Comparison of ENCODE assay signal across 9 cellular contexts in the genomic region with DNA sequence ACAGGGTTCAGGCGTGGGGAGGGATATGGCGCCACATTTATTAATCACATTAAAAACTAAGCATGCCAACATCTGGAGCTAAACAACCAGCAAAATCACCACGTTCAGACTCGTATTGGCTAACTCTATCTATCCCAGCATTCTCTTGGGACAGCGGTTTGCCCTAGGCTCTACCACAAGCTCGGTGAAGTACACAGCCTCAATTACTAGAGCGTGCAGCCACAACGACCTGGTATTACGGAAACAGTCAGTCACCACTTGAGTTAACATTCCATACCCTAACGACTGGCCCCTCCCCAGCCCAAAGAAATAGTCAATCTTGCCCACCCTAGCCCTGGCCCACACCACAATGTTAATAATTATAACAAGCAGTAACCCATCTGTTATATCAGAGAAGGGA. TPM values are rescaled to one million over a fixed set of nuclear protein-coding genes. Genes with fewer than 3 reads are reported as not detected.
DNase-seq lines count a peak whose midpoint lies in the region; ATAC-seq, FAIRE-seq and TF ChIP-seq lines count a peak whose summit lies in the region.
"Had no signal": no experiment of that assay in that cellular context is flagged by ENCODE, and none has a peak within 500 bp of the region (broad histone marks: within the 10 kb centered on the region; RNA-seq: fewer than 3 reads in every experiment).

No MANE protein-coding gene starts in this region.

- intact Hi-C loops in right cardiac atrium (cut with DNase I) = loop anchor here in 3 of 4 donors (10.0 kb wide), 3 partner anchors 85 to 165 kb away; no protein-coding TSS in a partner anchor

- H3K27ac Mint-ChIP-seq in astrocyte (ENCODE audit: unreplicated experiment) (no peak overlapping the region), type B pancreatic cell (no peak overlapping the region)

- no peaks in the 10 kb centered on the region for H3K9me3 Mint-ChIP-seq in astrocyte (ENCODE audit: unreplicated experiment)
- no peaks in the 10 kb centered on the region for H3K9me3 Mint-ChIP-seq in type B pancreatic cell
- H3K9me3 Mint-ChIP-seq: CD4-positive, CD25-positive, alpha-beta regulatory T cell had no signal

- H3K4me3 ChIP-seq in AG10803 (ENCODE audit: low read length) (no peak overlapping the region), astrocyte (ENCODE audit: insufficient read depth, low read depth, low read length) (no peak overlapping the region), right cardiac atrium (ENCODE audit: low read length) (no peak overlapping the region)

- H3K79me2 ChIP-seq in astrocyte (ENCODE audit: insufficient read depth, low read length) = peaks cover 10% of the 10 kb centered on the region

- TF ChIP-seq CTCF in AG10803 (conservative IDR thresholded peaks at IDR 0.05; ENCODE audit: low read length) (no peak), astrocyte (IDR thresholded peaks at IDR 0.05; ENCODE audit: insufficient read depth, low read depth, low read length) (no peak), type B pancreatic cell (conservative IDR thresholded peaks at IDR 0.05) (no peak)

- H4K20me1 ChIP-seq in astrocyte (ENCODE audit: insufficient read depth, low read length) = peaks cover 19% of the 10 kb centered on the region

- H3K4me1 Mint-ChIP-seq in astrocyte (ENCODE audit: low read depth, unreplicated experiment) = peaks cover 25% of the 10 kb centered on the region
- H3K4me1 Mint-ChIP-seq in type B pancreatic cell (ENCODE audit: unreplicated experiment) = peaks cover 29% of the 10 kb centered on the region

- peak; percentile 88 for FAIRE-seq in GM19239 (lab: Jason Lieb, UNC)
- no peak for FAIRE-seq in astrocyte (lab: Jason Lieb, UNC)

- 76% methylated on average over 10 of the region's 10 CpGs for WGBS in right cardiac atrium

- H3K27me3 Mint-ChIP-seq in astrocyte (ENCODE audit: low read depth, unreplicated experiment) = no peaks in the 10 kb centered on the region
- no peaks in the 10 kb centered on the region for H3K27me3 Mint-ChIP-seq in type B pancreatic cell

- H3K9me3 ChIP-seq in astrocyte (ENCODE audit: insufficient read depth, low read depth, low read length) (no peaks in the 10 kb centered on the region), right cardiac atrium (ENCODE audit: control insufficient read depth, low read length) (no peaks in the 10 kb centered on the region)

- peaks cover 33% of the 10 kb centered on the region for H3K36me3 ChIP-seq in astrocyte (ENCODE audit: insufficient read depth, low read length)

- DNase-seq in AG10803 (ENCODE audit: low read depth) (peak; percentile 82), GM19239 (ENCODE audit: insufficient read length, low spot score) (no peak), astrocyte (ENCODE audit: low read depth) (peak; percentile 20), NCI-H524 treated with DMSO at 0.1 percent for 48 hours (lab: John Stamatoyannopoulos, UW) (no peak), right cardiac atrium (no peak), SKM-1 (lab: John Stamatoyannopoulos, UW; ENCODE audit: unreplicated experiment) (no peak), type B pancreatic cell (ENCODE audit: extremely low spot score, unreplicated experiment) (no peak)
- DNase-seq: CD4-positive, CD25-positive, alpha-beta regulatory T cell had no signal

- ATAC-seq in HG03097 (IDR thresholded peaks at IDR 0.05; ENCODE audit: low FRiP score, unreplicated experiment) = peak; percentile 84
- no peak for ATAC-seq in right cardiac atrium

- H3K36me3 Mint-ChIP-seq in astrocyte (ENCODE audit: low read depth, unreplicated experiment) (peaks cover 8% of the 10 kb centered on the region), type B pancreatic cell (peaks cover 29% of the 10 kb centered on the region)
- H3K36me3 Mint-ChIP-seq: CD4-positive, CD25-positive, alpha-beta regulatory T cell had no signal

- H3K27ac ChIP-seq in astrocyte (ENCODE audit: low read depth, low read length) = no peak overlapping the region
- H3K27ac ChIP-seq in right cardiac atrium (ENCODE audit: low read length) = no peak overlapping the region

- no peak overlapping the region for H3K9ac ChIP-seq in astrocyte (ENCODE audit: low read length)

- H3K4me2 ChIP-seq in astrocyte (ENCODE audit: low read length) = no peak overlapping the region

- H3K27me3 ChIP-seq in astrocyte (ENCODE audit: insufficient read depth, low read length) = no peaks in the 10 kb centered on the region
- no peaks in the 10 kb centered on the region for H3K27me3 ChIP-seq in right cardiac atrium (ENCODE audit: control insufficient read depth, insufficient read depth)

- H2AFZ ChIP-seq in astrocyte (ENCODE audit: low read depth, low read length) = no peak overlapping the region

- H3K4me3 Mint-ChIP-seq in astrocyte (ENCODE audit: unreplicated experiment) = no peak overlapping the region
- no peak overlapping the region for H3K4me3 Mint-ChIP-seq in type B pancreatic cell
- H3K4me3 Mint-ChIP-seq: CD4-positive, CD25-positive, alpha-beta regulatory T cell had no signal

- H3K4me1 ChIP-seq in astrocyte (ENCODE audit: insufficient read depth, low read length) (peaks cover 10% of the 10 kb centered on the region), right cardiac atrium (ENCODE audit: control insufficient read depth, insufficient read depth, low read length) (peaks cover 4% of the 10 kb centered on the region)

RNA-seq across cellular contexts. Expression of a gene that starts 32.1 kb away (rescaled TPM):
- total RNA-seq in astrocyte = not detected in 2 replicates
- not detected for total RNA-seq in right cardiac atrium
- polyA plus RNA-seq in right cardiac atrium = 0.14 TPM
- total RNA-seq in type B pancreatic cell (ENCODE audit: low replicate concordance) = not detected in 2 replicates
- total RNA-seq: CD4-positive, CD25-positive, alpha-beta regulatory T cell had no signal
- polyA plus RNA-seq: CD4-positive, CD25-positive, alpha-beta regulatory T cell had no signal

Comparison
In these comparisons a context has a peak if more than half of its experiments do, and no peak if none do; other contexts are left out.
1. DNase-seq: peak in AG10803 (single experiment) and astrocyte (single experiment); none in GM19239 (single experiment), NCI-H524 treated with DMSO at 0.1 percent for 48 hours (single experiment), right cardiac atrium (0 of 3), SKM-1 (single experiment) and type B pancreatic cell (single experiment).